ENCODE assay signal across 3 cellular contexts in the genomic region with DNA sequence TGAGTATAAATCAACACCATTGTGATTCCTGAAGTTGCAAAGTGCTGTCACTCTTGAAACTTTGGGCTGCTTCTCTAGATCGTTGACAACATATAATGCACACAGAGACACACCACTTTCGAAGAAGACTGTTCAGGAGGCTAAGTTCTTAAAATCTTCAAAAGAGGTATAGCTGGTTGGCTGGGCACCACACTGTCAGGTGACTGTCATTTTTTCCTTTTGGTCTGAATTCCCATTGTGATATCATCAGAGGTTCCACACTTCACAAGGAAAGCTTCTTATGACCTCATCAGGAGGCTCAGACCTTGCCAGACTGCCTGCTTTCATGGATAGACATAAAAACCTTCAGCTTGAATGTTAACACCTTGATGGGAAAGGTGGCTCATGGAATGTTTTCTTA.
TF ChIP-seq lines count a peak whose summit lies in the region.

A gene with protein sequence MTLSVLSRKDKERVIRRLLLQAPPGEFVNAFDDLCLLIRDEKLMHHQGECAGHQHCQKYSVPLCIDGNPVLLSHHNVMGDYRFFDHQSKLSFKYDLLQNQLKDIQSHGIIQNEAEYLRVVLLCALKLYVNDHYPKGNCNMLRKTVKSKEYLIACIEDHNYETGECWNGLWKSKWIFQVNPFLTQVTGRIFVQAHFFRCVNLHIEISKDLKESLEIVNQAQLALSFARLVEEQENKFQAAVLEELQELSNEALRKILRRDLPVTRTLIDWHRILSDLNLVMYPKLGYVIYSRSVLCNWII (plus strand): TSS at position 301 of the 400 bp plus-strand sequence. CDS start 150 bp downstream, outside the sequence.
A gene with protein sequence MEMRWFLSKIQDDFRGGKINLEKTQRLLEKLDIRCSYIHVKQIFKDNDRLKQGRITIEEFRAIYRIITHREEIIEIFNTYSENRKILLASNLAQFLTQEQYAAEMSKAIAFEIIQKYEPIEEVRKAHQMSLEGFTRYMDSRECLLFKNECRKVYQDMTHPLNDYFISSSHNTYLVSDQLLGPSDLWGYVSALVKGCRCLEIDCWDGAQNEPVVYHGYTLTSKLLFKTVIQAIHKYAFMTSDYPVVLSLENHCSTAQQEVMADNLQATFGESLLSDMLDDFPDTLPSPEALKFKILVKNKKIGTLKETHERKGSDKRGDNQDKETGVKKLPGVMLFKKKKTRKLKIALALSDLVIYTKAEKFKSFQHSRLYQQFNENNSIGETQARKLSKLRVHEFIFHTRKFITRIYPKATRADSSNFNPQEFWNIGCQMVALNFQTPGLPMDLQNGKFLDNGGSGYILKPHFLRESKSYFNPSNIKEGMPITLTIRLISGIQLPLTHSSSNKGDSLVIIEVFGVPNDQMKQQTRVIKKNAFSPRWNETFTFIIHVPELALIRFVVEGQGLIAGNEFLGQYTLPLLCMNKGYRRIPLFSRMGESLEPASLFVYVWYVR (minus strand): TSS at position 194 of the 400 bp plus-strand sequence. CDS start 641 bp downstream, outside the sequence.

TF ChIP-seq in HepG2, 621 proteins besides CTCF, POLR2A, EP300 and RAD21:
- TF ChIP-seq ZSCAN12 (CRISPR knock-in tag; IDR thresholded peaks at IDR 0.05) (no peak), U2AF1 (optimal IDR thresholded peaks at IDR 0.05; ENCODE audit: low read depth, low read length) (no peak), ATF7 (IDR thresholded peaks at IDR 0.05) (peak; percentile 27; the same call in 1 of the 2 replicates), ATF7 (CRISPR knock-in tag; IDR thresholded peaks at IDR 0.05) (no peak)
- TF ChIP-seq, protein P1, sequence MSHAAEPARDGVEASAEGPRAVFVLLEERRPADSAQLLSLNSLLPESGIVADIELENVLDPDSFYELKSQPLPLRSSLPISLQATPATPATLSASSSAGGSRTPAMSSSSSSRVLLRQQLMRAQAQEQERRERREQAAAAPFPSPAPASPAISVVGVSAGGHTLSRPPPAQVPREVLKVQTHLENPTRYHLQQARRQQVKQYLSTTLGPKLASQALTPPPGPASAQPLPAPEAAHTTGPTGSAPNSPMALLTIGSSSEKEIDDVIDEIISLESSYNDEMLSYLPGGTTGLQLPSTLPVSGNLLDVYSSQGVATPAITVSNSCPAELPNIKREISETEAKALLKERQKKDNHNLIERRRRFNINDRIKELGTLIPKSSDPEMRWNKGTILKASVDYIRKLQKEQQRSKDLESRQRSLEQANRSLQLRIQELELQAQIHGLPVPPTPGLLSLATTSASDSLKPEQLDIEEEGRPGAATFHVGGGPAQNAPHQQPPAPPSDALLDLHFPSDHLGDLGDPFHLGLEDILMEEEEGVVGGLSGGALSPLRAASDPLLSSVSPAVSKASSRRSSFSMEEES (CRISPR knock-in tag; IDR thresholded peaks at IDR 0.05): no peak
- TF ChIP-seq, protein P2, sequence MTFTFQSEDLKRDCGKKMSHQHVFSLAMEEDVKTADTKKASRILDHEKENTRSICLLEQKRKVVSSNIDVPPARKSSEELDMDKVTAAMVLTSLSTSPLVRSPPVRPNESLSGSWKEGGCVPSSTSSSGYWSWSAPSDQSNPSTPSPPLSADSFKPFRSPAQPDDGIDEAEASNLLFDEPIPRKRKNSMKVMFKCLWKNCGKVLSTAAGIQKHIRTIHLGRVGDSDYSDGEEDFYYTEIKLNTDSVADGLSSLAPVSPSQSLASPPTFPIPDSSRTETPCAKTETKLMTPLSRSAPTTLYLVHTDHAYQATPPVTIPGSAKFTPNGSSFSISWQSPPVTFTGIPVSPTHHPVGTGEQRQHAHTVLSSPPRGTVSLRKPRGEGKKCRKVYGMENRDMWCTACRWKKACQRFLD (CRISPR knock-in tag; IDR thresholded peaks at IDR 0.05; ENCODE audit: borderline replicate concordance): no peak
- TF ChIP-seq, protein P3, sequence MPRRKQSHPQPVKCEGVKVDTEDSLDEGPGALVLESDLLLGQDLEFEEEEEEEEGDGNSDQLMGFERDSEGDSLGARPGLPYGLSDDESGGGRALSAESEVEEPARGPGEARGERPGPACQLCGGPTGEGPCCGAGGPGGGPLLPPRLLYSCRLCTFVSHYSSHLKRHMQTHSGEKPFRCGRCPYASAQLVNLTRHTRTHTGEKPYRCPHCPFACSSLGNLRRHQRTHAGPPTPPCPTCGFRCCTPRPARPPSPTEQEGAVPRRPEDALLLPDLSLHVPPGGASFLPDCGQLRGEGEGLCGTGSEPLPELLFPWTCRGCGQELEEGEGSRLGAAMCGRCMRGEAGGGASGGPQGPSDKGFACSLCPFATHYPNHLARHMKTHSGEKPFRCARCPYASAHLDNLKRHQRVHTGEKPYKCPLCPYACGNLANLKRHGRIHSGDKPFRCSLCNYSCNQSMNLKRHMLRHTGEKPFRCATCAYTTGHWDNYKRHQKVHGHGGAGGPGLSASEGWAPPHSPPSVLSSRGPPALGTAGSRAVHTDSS (CRISPR knock-in tag; conservative IDR thresholded peaks at IDR 0.05): no peak

TF ChIP-seq in GM23338, 12 proteins besides CTCF, POLR2A, EP300 and RAD21 (continues in another document):
- TF ChIP-seq, protein P4, sequence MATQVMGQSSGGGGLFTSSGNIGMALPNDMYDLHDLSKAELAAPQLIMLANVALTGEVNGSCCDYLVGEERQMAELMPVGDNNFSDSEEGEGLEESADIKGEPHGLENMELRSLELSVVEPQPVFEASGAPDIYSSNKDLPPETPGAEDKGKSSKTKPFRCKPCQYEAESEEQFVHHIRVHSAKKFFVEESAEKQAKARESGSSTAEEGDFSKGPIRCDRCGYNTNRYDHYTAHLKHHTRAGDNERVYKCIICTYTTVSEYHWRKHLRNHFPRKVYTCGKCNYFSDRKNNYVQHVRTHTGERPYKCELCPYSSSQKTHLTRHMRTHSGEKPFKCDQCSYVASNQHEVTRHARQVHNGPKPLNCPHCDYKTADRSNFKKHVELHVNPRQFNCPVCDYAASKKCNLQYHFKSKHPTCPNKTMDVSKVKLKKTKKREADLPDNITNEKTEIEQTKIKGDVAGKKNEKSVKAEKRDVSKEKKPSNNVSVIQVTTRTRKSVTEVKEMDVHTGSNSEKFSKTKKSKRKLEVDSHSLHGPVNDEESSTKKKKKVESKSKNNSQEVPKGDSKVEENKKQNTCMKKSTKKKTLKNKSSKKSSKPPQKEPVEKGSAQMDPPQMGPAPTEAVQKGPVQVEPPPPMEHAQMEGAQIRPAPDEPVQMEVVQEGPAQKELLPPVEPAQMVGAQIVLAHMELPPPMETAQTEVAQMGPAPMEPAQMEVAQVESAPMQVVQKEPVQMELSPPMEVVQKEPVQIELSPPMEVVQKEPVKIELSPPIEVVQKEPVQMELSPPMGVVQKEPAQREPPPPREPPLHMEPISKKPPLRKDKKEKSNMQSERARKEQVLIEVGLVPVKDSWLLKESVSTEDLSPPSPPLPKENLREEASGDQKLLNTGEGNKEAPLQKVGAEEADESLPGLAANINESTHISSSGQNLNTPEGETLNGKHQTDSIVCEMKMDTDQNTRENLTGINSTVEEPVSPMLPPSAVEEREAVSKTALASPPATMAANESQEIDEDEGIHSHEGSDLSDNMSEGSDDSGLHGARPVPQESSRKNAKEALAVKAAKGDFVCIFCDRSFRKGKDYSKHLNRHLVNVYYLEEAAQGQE (IDR thresholded peaks at IDR 0.05; ENCODE audit: unreplicated experiment): no peak
- no peak for TF ChIP-seq STAT1 (IDR thresholded peaks at IDR 0.05; ENCODE audit: unreplicated experiment)
- TF ChIP-seq NANOG (IDR thresholded peaks at IDR 0.05; ENCODE audit: borderline replicate concordance): no peak
- TF ChIP-seq ZNF331 (CRISPR knock-in tag; IDR thresholded peaks at IDR 0.05; ENCODE audit: low read depth): no peak

TF ChIP-seq in K562, 482 proteins besides CTCF, POLR2A, EP300 and RAD21:
- no peak for TF ChIP-seq ZNF217 (CRISPR knock-in tag; IDR thresholded peaks at IDR 0.05)
- no peak for TF ChIP-seq MED1 (CRISPR knock-in tag; IDR thresholded peaks at IDR 0.05; ENCODE audit: borderline replicate concordance)
- TF ChIP-seq, protein P5, sequence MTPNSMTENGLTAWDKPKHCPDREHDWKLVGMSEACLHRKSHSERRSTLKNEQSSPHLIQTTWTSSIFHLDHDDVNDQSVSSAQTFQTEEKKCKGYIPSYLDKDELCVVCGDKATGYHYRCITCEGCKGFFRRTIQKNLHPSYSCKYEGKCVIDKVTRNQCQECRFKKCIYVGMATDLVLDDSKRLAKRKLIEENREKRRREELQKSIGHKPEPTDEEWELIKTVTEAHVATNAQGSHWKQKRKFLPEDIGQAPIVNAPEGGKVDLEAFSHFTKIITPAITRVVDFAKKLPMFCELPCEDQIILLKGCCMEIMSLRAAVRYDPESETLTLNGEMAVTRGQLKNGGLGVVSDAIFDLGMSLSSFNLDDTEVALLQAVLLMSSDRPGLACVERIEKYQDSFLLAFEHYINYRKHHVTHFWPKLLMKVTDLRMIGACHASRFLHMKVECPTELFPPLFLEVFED (CRISPR knock-in tag; conservative IDR thresholded peaks at IDR 0.05): no peak
- TF ChIP-seq RBM14 (IDR thresholded peaks at IDR 0.05; ENCODE audit: borderline replicate concordance, insufficient read depth, low read depth, low read length): no peak
- no peak for TF ChIP-seq ZNF589 (CRISPR knock-in tag; IDR thresholded peaks at IDR 0.05; ENCODE audit: low read depth)
- TF ChIP-seq ELF4 (CRISPR knock-in tag; IDR thresholded peaks at IDR 0.05): no peak
- TF ChIP-seq, protein P6, sequence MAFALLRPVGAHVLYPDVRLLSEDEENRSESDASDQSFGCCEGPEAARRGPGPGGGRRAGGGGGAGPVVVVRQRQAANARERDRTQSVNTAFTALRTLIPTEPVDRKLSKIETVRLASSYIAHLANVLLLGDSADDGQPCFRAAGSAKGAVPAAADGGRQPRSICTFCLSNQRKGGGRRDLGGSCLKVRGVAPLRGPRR (CRISPR knock-in tag; IDR thresholded peaks at IDR 0.05): no peak
- no peak for TF ChIP-seq ZKSCAN8 (CRISPR knock-in tag; IDR thresholded peaks at IDR 0.05)
- no peak for TF ChIP-seq GATAD2A (IDR thresholded peaks at IDR 0.05)
- TF ChIP-seq CBX5 (IDR thresholded peaks at IDR 0.05; ENCODE audit: borderline replicate concordance, low read depth): no peak
- no peak for TF ChIP-seq SUPT5H (IDR thresholded peaks at IDR 0.05)
- TF ChIP-seq CREB1 (IDR thresholded peaks at IDR 0.05): no peak
- TF ChIP-seq CREB1 (CRISPR knock-in tag; IDR thresholded peaks at IDR 0.05): no peak
- TF ChIP-seq, protein P1 (CRISPR knock-in tag; IDR thresholded peaks at IDR 0.05): no peak
